In genomic region chr11:125223901-125224331, GRCh38 we compare ENCODE assay signal across 1 cellular context.
TF ChIP-seq lines count a peak whose summit lies in the region.

No MANE protein-coding gene starts in this region.

TF ChIP-seq in HepG2, 621 proteins besides CTCF, POLR2A, EP300 and RAD21:
- TF ChIP-seq ZMYM4 (CRISPR knock-in tag; IDR thresholded peaks at IDR 0.05) (no peak), ZFP90 (CRISPR knock-in tag; IDR thresholded peaks at IDR 0.05; ENCODE audit: borderline replicate concordance) (no peak), TIGD3 (CRISPR knock-in tag; IDR thresholded peaks at IDR 0.05; ENCODE audit: borderline replicate concordance) (no peak), RORA (CRISPR knock-in tag; IDR thresholded peaks at IDR 0.05) (no peak), ZMYM2 (CRISPR knock-in tag; IDR thresholded peaks at IDR 0.05) (no peak), KLF11 (CRISPR knock-in tag; IDR thresholded peaks at IDR 0.05) (no peak), ZNF782 (CRISPR knock-in tag; IDR thresholded peaks at IDR 0.05; ENCODE audit: borderline replicate concordance) (no peak), RXRB (CRISPR knock-in tag; IDR thresholded peaks at IDR 0.05; ENCODE audit: borderline replicate concordance) (no peak), ZBTB33 (CRISPR knock-in tag; IDR thresholded peaks at IDR 0.05) (no peak), TCF7L2 (IDR thresholded peaks at IDR 0.05; ENCODE audit: low read depth, low read length) (no peak), SP2 (CRISPR knock-in tag; IDR thresholded peaks at IDR 0.05) (no peak)
